ENCODE assay signal across 8 cellular contexts in the genomic region with DNA sequence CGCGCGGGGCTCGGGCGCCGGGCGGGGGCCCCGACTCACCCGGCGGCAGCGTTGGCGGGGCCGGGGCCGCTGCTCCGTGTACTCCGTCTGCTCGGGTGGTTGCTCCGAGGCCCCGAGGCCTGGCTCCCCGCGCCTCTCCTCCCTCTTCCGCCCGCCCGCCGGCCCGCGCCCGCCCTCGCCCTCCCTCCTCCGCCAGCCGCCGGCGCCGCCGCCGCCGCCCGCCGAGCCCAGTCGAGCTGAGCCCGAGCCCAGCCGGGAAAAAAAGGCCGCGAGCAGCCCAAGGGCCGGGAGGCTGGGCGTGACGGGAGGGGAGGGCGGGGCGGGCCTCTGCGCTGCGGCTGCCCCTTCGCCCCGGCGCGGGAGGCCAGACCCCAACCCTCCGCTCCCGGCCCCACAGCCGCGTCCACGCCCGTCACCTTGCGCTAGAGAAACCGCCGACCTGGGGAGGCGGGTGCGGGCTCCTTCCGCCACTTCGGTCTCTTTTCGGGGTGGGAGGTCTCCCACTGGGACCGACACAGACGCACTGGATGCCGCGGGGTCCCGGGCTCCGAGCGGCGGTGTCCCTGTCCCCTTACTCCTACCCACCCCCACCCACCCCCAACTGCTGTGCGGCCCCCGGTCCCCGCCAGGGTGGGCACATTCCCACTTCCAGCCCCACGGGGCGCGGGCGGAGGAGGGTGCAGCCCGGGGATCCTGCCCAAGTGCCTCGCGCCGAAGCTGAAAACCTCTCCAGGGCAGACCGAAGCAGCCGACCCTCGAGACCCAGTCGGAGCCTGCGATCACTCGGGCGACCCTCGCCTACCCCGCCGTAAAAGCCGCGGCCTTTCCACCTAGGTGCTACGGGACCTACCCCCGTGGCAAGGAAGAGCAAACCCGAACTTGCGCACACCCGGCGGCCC. TPM values are rescaled to one million over a fixed set of nuclear protein-coding genes. Genes with fewer than 3 reads are reported as not detected.
DNase-seq lines count a peak whose midpoint lies in the region; ATAC-seq and TF ChIP-seq lines count a peak whose summit lies in the region.

A gene with protein sequence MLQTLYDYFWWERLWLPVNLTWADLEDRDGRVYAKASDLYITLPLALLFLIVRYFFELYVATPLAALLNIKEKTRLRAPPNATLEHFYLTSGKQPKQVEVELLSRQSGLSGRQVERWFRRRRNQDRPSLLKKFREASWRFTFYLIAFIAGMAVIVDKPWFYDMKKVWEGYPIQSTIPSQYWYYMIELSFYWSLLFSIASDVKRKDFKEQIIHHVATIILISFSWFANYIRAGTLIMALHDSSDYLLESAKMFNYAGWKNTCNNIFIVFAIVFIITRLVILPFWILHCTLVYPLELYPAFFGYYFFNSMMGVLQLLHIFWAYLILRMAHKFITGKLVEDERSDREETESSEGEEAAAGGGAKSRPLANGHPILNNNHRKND (minus strand): TSS at position 256 of the 899 bp plus-strand sequence. CDS start 5,745 bp downstream, outside the sequence.

- CTCF ChIA-PET in WTC11 (lab: Charles Lee) = interaction anchor here (0.7 to 4.0 kb wide), 3 partner anchors 20 to 117 kb away, joined by 3 to 33 read pairs (median 26); a partner anchor contains a TSS

- peak within 1 kb of the TSS; percentile 76 for H3K4me3 Mint-ChIP-seq in WTC11

- H3K9me3 Mint-ChIP-seq in WTC11 = no peaks in the 10 kb centered on the region

- peaks cover 3% of the 10 kb centered on the region; the same call in 1 of the 2 replicates for H3K27me3 Mint-ChIP-seq in WTC11 (ENCODE audit: low read depth)

- TF ChIP-seq CTCF in GM12864 (IDR thresholded peaks at IDR 0.05; ENCODE audit: low read depth, low read length, missing control alignments) = no peak
- no peak for TF ChIP-seq CTCF in WTC11 (IDR thresholded peaks at IDR 0.05)
- TF ChIP-seq CTCF in cardiac fibroblast (IDR thresholded peaks at IDR 0.05; ENCODE audit: low read depth, low read length) = no peak

- POLR2A ChIA-PET in WTC11 (lab: Charles Lee) = interaction anchor here (1.1 to 1.3 kb wide), 2 partner anchors 32 to 346 kb away, joined by 3 to 4 read pairs; a partner anchor contains a TSS

- H3K27ac Mint-ChIP-seq in WTC11 = peak within 1 kb of the TSS; percentile 92

- DNase-seq in GM12864 (ENCODE audit: low read depth) (no peak), NCI-H2107 (lab: John Stamatoyannopoulos, UW) (peak; percentile 83), WTC11 (ENCODE audit: low spot score) (peak; percentile 68), cardiac fibroblast (ENCODE audit: low read depth in 2 of 2) (peak; percentile 72 to 86), iris pigment epithelial cell (ENCODE audit: low read depth) (peak; percentile 78)
- DNase-seq in stimulated activated CD4-positive, alpha-beta T cell treated with anti-CD3 and anti-CD28 coated beads, Interleukin-12 subunit alpha, Interleukin-12 subunit beta, amount 100 ng/mL, for 4 hours = peak; percentile 68

- peaks cover 67% of the 10 kb centered on the region for H3K4me1 Mint-ChIP-seq in WTC11

- ATAC-seq in HG02642 (IDR thresholded peaks at IDR 0.05; ENCODE audit: poor library complexity, unreplicated experiment) (peak; percentile 59), WTC11 (peak; percentile 31), GM21786 (IDR thresholded peaks at IDR 0.05; ENCODE audit: unreplicated experiment) (no peak)

- H3K4me3 ChIP-seq in GM12864 (ENCODE audit: low read depth, low read length) (peak within 1 kb of the TSS; percentile 88), cardiac fibroblast (replicated peaks in 1 of 2; ENCODE audit: low read depth in 2 of 2, low read length in 2 of 2) (peak within 1 kb of the TSS; percentile 86 to 89)

- H3K36me3 Mint-ChIP-seq in WTC11 = no peaks in the 10 kb centered on the region

TF ChIP-seq in WTC11, 78 proteins besides CTCF, POLR2A, EP300 and RAD21:
- TF ChIP-seq CREB1 (CRISPR knock-in tag; IDR thresholded peaks at IDR 0.05) (no peak), SP1 (CRISPR knock-in tag; conservative IDR thresholded peaks at IDR 0.05) (0 out of 2 replicates have a peak, but pooled peaks have one; percentile 28)
- TF ChIP-seq, protein P1, sequence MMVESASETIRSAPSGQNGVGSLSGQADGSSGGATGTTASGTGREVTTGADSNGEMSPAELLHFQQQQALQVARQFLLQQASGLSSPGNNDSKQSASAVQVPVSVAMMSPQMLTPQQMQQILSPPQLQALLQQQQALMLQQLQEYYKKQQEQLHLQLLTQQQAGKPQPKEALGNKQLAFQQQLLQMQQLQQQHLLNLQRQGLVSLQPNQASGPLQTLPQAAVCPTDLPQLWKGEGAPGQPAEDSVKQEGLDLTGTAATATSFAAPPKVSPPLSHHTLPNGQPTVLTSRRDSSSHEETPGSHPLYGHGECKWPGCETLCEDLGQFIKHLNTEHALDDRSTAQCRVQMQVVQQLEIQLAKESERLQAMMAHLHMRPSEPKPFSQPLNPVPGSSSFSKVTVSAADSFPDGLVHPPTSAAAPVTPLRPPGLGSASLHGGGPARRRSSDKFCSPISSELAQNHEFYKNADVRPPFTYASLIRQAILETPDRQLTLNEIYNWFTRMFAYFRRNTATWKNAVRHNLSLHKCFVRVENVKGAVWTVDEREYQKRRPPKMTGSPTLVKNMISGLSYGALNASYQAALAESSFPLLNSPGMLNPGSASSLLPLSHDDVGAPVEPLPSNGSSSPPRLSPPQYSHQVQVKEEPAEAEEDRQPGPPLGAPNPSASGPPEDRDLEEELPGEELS (CRISPR knock-in tag; IDR thresholded peaks at IDR 0.05) = peak; percentile 15; the same call in 1 of the 2 replicates
- TF ChIP-seq, protein P2, sequence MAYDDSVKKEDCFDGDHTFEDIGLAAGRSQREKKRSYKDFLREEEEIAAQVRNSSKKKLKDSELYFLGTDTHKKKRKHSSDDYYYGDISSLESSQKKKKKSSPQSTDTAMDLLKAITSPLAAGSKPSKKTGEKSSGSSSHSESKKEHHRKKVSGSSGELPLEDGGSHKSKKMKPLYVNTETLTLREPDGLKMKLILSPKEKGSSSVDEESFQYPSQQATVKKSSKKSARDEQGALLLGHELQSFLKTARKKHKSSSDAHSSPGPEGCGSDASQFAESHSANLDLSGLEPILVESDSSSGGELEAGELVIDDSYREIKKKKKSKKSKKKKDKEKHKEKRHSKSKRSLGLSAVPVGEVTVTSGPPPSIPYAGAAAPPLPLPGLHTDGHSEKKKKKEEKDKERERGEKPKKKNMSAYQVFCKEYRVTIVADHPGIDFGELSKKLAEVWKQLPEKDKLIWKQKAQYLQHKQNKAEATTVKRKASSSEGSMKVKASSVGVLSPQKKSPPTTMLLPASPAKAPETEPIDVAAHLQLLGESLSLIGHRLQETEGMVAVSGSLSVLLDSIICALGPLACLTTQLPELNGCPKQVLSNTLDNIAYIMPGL (CRISPR knock-in tag; IDR thresholded peaks at IDR 0.05) = peak; percentile 64

RNA-seq across cellular contexts. Expression of the gene that starts here (rescaled TPM):
- 182 to 203 TPM (median 200 TPM) in 3 replicates for total RNA-seq in WTC11 (2021)
